In genomic region chr16:88464447-88465318, GRCh38 we compare ENCODE assay signal across 14 cellular contexts. TPM values are rescaled to one million over a fixed set of nuclear protein-coding genes. Genes with fewer than 3 reads are reported as not detected.
DNase-seq lines count a peak whose midpoint lies in the region; ATAC-seq and TF ChIP-seq lines count a peak whose summit lies in the region.
"Had no signal": no experiment of that assay in that cellular context is flagged by ENCODE, and none has a peak within 500 bp of the region (broad histone marks: within the 10 kb centered on the region; RNA-seq: fewer than 3 reads in every experiment).

No MANE protein-coding gene starts in this region.

- H3K27me3 ChIP-seq in BLaER1 treated with 17β-estradiol and CSF1 and Interleukin-3, amounts not matched to agents 10 nM and 100 nM: no peaks in the 10 kb centered on the region
- H3K27me3 ChIP-seq in left lung (no peaks in the 10 kb centered on the region), ascending aorta (no peaks in the 10 kb centered on the region)
- H3K27me3 ChIP-seq: brain microvascular endothelial cell had no signal

- peak overlapping the region in 2 of 10 experiments; percentile 2 to 28; a peak in 3 of 20 replicates for H3K4me3 ChIP-seq in BLaER1 treated with 17β-estradiol and CSF1 and Interleukin-3, amounts not matched to agents 10 nM and 100 nM
- H3K4me3 ChIP-seq in left lung (no peak overlapping the region), ascending aorta (no peak overlapping the region)

- H3K4me1 Mint-ChIP-seq in T-helper 17 cell: peaks cover 36% of the 10 kb centered on the region

- H3K9me3 ChIP-seq in BLaER1 treated with 17β-estradiol and CSF1 and Interleukin-3, amounts not matched to agents 10 nM and 100 nM (replicated peaks in 1 of 11): no peaks in the 10 kb centered on the region
- no peaks in the 10 kb centered on the region for H3K9me3 ChIP-seq in T-helper 17 cell (ENCODE audit: control insufficient read depth, low read length, poor library complexity, severe bottlenecking)
- no peaks in the 10 kb centered on the region for H3K9me3 ChIP-seq in left lung
- no peaks in the 10 kb centered on the region for H3K9me3 ChIP-seq in ascending aorta

- H3K4me2 ChIP-seq in BLaER1 treated with 17β-estradiol and CSF1 and Interleukin-3, amounts not matched to agents 10 nM and 100 nM: peak overlapping the region; percentile 82 to 98 (median 92)

- H3K27ac Mint-ChIP-seq in T-helper 17 cell: peak overlapping the region; percentile 45

- intact Hi-C loops in left lung (cut with DNase I): no loop called here
- intact Hi-C loops in ascending aorta (cut with DNase I): no loop called here
- intact Hi-C loops in sciatic nerve (cut with DNase I): no loop called here

- no peaks in the 10 kb centered on the region for H3K27me3 Mint-ChIP-seq in T-helper 17 cell

- H3K27ac ChIP-seq in BLaER1 treated with 17β-estradiol and CSF1 and Interleukin-3, amounts not matched to agents 10 nM and 100 nM: peak overlapping the region in 9 of 11 experiments; percentile 44 to 73 (median 66); a peak in 18 of 22 replicates
- H3K27ac ChIP-seq in left lung (no peak overlapping the region), ascending aorta (no peak overlapping the region)
- H3K27ac ChIP-seq: brain microvascular endothelial cell had no signal

- peaks cover 0 to 5% (median 0%) of the 10 kb centered on the region in 11 experiments; a peak in 1 of 22 replicates for H3K36me3 ChIP-seq in BLaER1 treated with 17β-estradiol and CSF1 and Interleukin-3, amounts not matched to agents 10 nM and 100 nM
- H3K36me3 ChIP-seq in left lung (no peaks in the 10 kb centered on the region), ascending aorta (no peaks in the 10 kb centered on the region)
- H3K36me3 ChIP-seq: brain microvascular endothelial cell had no signal

- H3K36me3 Mint-ChIP-seq in T-helper 17 cell (ENCODE audit: low read depth): no peaks in the 10 kb centered on the region

- H3K4me3 Mint-ChIP-seq in T-helper 17 cell: peak overlapping the region; percentile 36

- no peak for TF ChIP-seq CTCF in left lung (IDR thresholded peaks at IDR 0.05)
- no peak for TF ChIP-seq CTCF in ascending aorta (IDR thresholded peaks at IDR 0.05)
- TF ChIP-seq CTCF in GM10266 (IDR thresholded peaks at IDR 0.05; ENCODE audit: control insufficient read depth, insufficient read depth, low read depth, missing control alignments): no peak

- H3K9ac ChIP-seq in BLaER1 treated with 17β-estradiol and CSF1 and Interleukin-3, amounts not matched to agents 10 nM and 100 nM: peak overlapping the region; percentile 29 to 66 (median 59); a peak in 17 of 22 replicates

- peaks cover 0 to 93% (median 68%) of the 10 kb centered on the region in 11 experiments; a peak in 20 of 22 replicates for H4K20me1 ChIP-seq in BLaER1 treated with 17β-estradiol and CSF1 and Interleukin-3, amounts not matched to agents 10 nM and 100 nM

- peaks cover 78 to 100% (median 96%) of the 10 kb centered on the region in 10 experiments for H3K4me1 ChIP-seq in BLaER1 treated with 17β-estradiol and CSF1 and Interleukin-3, amounts not matched to agents 10 nM and 100 nM
- H3K4me1 ChIP-seq in left lung (peaks cover 9 to 18% of the 10 kb centered on the region in 2 donors), ascending aorta (no peaks in the 10 kb centered on the region)

- ATAC-seq in GM21381 (IDR thresholded peaks at IDR 0.05; ENCODE audit: unreplicated experiment) (peak; percentile 71), T-helper 17 cell (no peak), left lung (peak; percentile 8), GM21576 (IDR thresholded peaks at IDR 0.05; ENCODE audit: unreplicated experiment) (no peak), sciatic nerve (no peak)
- ATAC-seq: esophagus mucosa had no signal

- DNase-seq in T-helper 17 cell (no peak), left lung (no peak), ascending aorta (ENCODE audit: low spot score in 2 of 2) (no peak), sciatic nerve (ENCODE audit: low spot score) (no peak), GM10266 (ENCODE audit: extremely low spot score) (no peak)
- DNase-seq: activated CD4-positive, CD25-positive, alpha-beta regulatory T cell treated with anti-CD3 and anti-CD28 coated beads, Interleukin-2, amount 50 U/mL, for 72 hours; activated T-cell treated with anti-CD3 and anti-CD28 coated beads, Interleukin-2, amount 50 U/mL, for 48 hours; brain microvascular endothelial cell; NCI-H524 treated with DMSO at 0.1 percent for 48 hours; SHP77 had no signal

RNA-seq across cellular contexts. Expression of gene ZFPM1, which starts 11.6 kb away (rescaled TPM):
- total RNA-seq in T-helper 17 cell (10 to 100 TPM; 24.6 to 29.4 TPM), left lung (1 to 10 TPM; 6.2 to 7.0 TPM), ascending aorta (5.5 TPM), sciatic nerve (3.9 TPM)

Comparison
In these comparisons a context has a peak if more than half of its experiments do, and no peak if none do; other contexts are left out.
1. H3K27ac ChIP-seq: peak in BLaER1 treated with 17β-estradiol and CSF1 and Interleukin-3, amounts not matched to agents 10 nM and 100 nM (9 of 11); none in left lung (0 of 2) and ascending aorta (0 of 2).
2. ATAC-seq: peak in GM21381 (single experiment) and left lung (single experiment); none in T-helper 17 cell (single experiment), GM21576 (single experiment) and sciatic nerve (single experiment).